ENCODE assay signal across 8 cellular contexts in the genomic region with DNA sequence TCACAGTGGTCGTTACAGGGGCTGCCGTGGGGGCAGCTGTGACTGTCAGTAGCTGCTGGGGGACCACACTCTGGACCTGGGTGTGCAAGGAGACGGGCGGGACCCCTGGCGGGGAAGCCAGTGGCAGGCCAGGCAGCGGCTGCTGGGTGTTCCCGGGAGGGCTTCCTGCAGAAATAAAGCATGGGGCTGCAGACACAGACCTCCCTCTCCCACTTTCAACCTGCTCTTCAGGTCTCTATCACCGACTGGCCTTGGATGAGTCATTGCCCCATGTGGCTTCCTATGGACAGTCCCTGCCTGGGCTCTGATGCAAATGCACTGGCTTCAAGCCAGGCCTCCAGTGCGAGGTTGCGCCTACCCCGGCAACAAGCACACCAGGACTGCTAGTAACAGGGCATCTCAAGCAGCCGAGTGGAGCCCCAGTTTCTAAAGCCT.
DNase-seq lines count a peak whose midpoint lies in the region; ATAC-seq lines count a peak whose summit lies in the region.

No MANE protein-coding gene starts in this region.

- peak; percentile 52 for ATAC-seq in GM18909 (IDR thresholded peaks at IDR 0.05; ENCODE audit: poor library complexity, unreplicated experiment)

- DNase-seq in AG08396 (ENCODE audit: low spot score) = peak; percentile 86
- peak; percentile 88 for DNase-seq in HK-2 (ENCODE audit: unreplicated experiment)
- DNase-seq in activated CD4-positive, CD25-positive, alpha-beta regulatory T cell treated with anti-CD3 and anti-CD28 coated beads, Interleukin-2, amount 50 U/mL, for 16 hours (ENCODE audit: low read depth, low spot score) = peak; percentile 31
- DNase-seq in cerebellar cortex (ENCODE audit: low spot score) = peak; percentile 58
- peak; percentile 33 for DNase-seq in midbrain (lab: John Stamatoyannopoulos, UW)
- peak; percentile 63 for DNase-seq in superior temporal gyrus (ENCODE audit: extremely low spot score)
- no peak for DNase-seq in NCI-H2107 (lab: John Stamatoyannopoulos, UW)
